Comparison of ENCODE assay signal across 17 cellular contexts in the genomic region with DNA sequence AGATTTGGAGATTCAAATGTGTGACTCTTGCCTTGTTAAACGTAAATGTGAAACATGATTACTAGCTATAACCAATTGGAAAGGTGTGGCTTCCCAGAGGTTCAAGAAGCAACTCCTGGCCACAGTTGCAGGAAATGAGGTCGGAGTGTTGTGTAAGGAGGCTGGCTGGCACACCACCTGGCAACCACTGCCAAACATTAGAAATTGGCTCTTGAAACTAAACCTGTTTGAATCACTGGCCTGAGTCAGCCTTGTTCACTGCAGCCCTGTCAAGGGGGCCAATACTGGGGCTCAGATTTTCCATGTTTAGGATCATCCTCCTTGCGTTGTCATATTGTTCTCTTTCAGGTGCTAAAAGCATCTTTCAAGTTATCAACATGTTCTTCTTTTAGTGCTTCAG.
DNase-seq lines count a peak whose midpoint lies in the region; ATAC-seq and TF ChIP-seq lines count a peak whose summit lies in the region.
"Had no signal": no experiment of that assay in that cellular context is flagged by ENCODE, and none has a peak within 500 bp of the region (broad histone marks: within the 10 kb centered on the region; RNA-seq: fewer than 3 reads in every experiment).

No MANE protein-coding gene starts in this region.

- no peak for TF ChIP-seq POLR2A in stomach (IDR thresholded peaks at IDR 0.05)

- WGBS in stomach, 5 donors, result 56 to 66% (median 62%) methylated on average over 3 of the region's 3 CpGs

- no peak for TF ChIP-seq EP300 in stomach (IDR thresholded peaks at IDR 0.05)

- DNase-seq in AG20443 (ENCODE audit: low spot score), result peak; percentile 21
- peak; percentile 74 for DNase-seq in HT1080 (ENCODE audit: low read depth)
- DNase-seq in RPMI8226, result peak; percentile 40
- peak; percentile 46 for DNase-seq in kidney tubule cell (ENCODE audit: low spot score)
- no peak for DNase-seq in HCEC 1CT
- no peak for DNase-seq in stomach
- DNase-seq in stimulated activated naive CD8-positive, alpha-beta T cell treated with anti-CD3 and anti-CD28 coated beads, Interleukin-15, Interleukin-2, amounts not matched to agents 100 U/mL and 50 U/mL, for 24 hours, result no peak
- DNase-seq: activated CD4-positive, CD25-positive, alpha-beta regulatory T cell treated with anti-CD3 and anti-CD28 coated beads, Interleukin-2, amount 50 U/mL, for 72 hours; activated CD8-positive, alpha-beta memory T cell treated with anti-CD3 and anti-CD28 coated beads, Interleukin-2, amount 50 U/mL, for 4 hours; activated naive CD4-positive, alpha-beta T cell; cortex of kidney; DND-41; NCI-H146; T-helper 17 cell had no signal

- no peak for ATAC-seq in stimulated activated naive CD8-positive, alpha-beta T cell treated with anti-CD3 and anti-CD28 coated beads, Interleukin-15, Interleukin-2, amounts not matched to agents 100 U/mL and 50 U/mL, for 24 hours
- ATAC-seq: K562, Right ventricle myocardium inferior, T-helper 17 cell had no signal

- intact Hi-C loops in stomach (cut with DNase I; ENCODE audit: low total_unique reads), result no loop called here

- H3K36me3 ChIP-seq in stomach, result no peaks in the 10 kb centered on the region

- no peaks in the 10 kb centered on the region for H3K27me3 ChIP-seq in stomach
- H3K27me3 ChIP-seq: hepatocyte had no signal

- H3K9me3 ChIP-seq in stomach, result no peaks in the 10 kb centered on the region

- no peak overlapping the region for H3K4me3 ChIP-seq in stomach
- H3K4me3 ChIP-seq: hepatocyte, K562 had no signal

- H3K4me1 ChIP-seq in stomach, result peaks cover 0 to 14% (median 0%) of the 10 kb centered on the region in 4 donors

- no peak overlapping the region for H3K27ac ChIP-seq in stomach
- H3K27ac ChIP-seq: hepatocyte had no signal

- TF ChIP-seq CTCF in stomach (IDR thresholded peaks at IDR 0.05), result no peak

Comparison
In these comparisons a context has a peak if more than half of its experiments do, and no peak if none do; other contexts are left out.
1. DNase-seq: peak in AG20443 (single experiment), HT1080 (single experiment), RPMI8226 (single experiment) and kidney tubule cell (single experiment); none in HCEC 1CT (single experiment), stomach (single experiment) and stimulated activated naive CD8-positive, alpha-beta T cell treated with anti-CD3 and anti-CD28 coated beads, Interleukin-15, Interleukin-2, amounts not matched to agents 100 U/mL and 50 U/mL, for 24 hours (single experiment).